Comparison of ENCODE assay signal across 8 cellular contexts in genomic region chr4:108620933-108621905, GRCh38. TPM values are rescaled to one million over a fixed set of nuclear protein-coding genes. Genes with fewer than 3 reads are reported as not detected.
DNase-seq lines count a peak whose midpoint lies in the region; ATAC-seq and TF ChIP-seq lines count a peak whose summit lies in the region.

No MANE protein-coding gene starts in this region.

- WGBS in hepatocyte (ENCODE audit: low lambda C conversion rate, missing lambda C conversion rate): 9% methylated on average over 23 of the region's 23 CpGs

- H3K27ac ChIP-seq in BLaER1 treated with 17β-estradiol and CSF1 and Interleukin-3, amounts not matched to agents 10 nM and 100 nM: peak overlapping the region; percentile 82 to 95 (median 92)
- peak overlapping the region; percentile 90 for H3K27ac ChIP-seq in HEK293 (ENCODE audit: extremely low read depth, low read depth, low read length)
- H3K27ac ChIP-seq in hepatocyte: peak overlapping the region; percentile 86

- intact Hi-C loops in activated CD4-positive, alpha-beta memory T cell treated with anti-CD3 and anti-CD28 coated beads for 36 hours (cut with micrococcal nuclease): loop anchor here (1.0 to 5.0 kb wide), 7 partner anchors 29 to 1576 kb away; partner anchors contain the start of genes HADH, OSTC and PAPSS1

- H3K36me3 ChIP-seq in BLaER1 treated with 17β-estradiol and CSF1 and Interleukin-3, amounts not matched to agents 10 nM and 100 nM: peaks cover 47 to 54% (median 51%) of the 10 kb centered on the region in 11 experiments
- H3K36me3 ChIP-seq in HEK293 (ENCODE audit: control insufficient read depth in 2 of 2, insufficient read depth in 1 of 2, low read length in 2 of 2) (peaks cover 23 to 55% of the 10 kb centered on the region in 2 experiments), hepatocyte (replicated peaks; ENCODE audit: insufficient read depth, low read depth) (peaks cover 15% of the 10 kb centered on the region)

- CTCF ChIA-PET in HEK293 (lab: Yijun Ruan, JAX): no interaction called here
- CTCF ChIA-PET in activated CD4-positive, alpha-beta memory T cell treated with anti-CD3 and anti-CD28 coated beads for 36 hours (lab: Charles Lee): interaction anchor here (1.5 to 2.1 kb wide), 2 partner anchors 602 kb away, joined by 5 to 6 read pairs; no protein-coding TSS in a partner anchor

- peak overlapping the region; percentile 76 to 93 (median 86) for H3K4me3 ChIP-seq in BLaER1 treated with 17β-estradiol and CSF1 and Interleukin-3, amounts not matched to agents 10 nM and 100 nM
- H3K4me3 ChIP-seq in HEK293 (ENCODE audit: low read depth, low read length): peak overlapping the region; percentile 84
- H3K4me3 ChIP-seq in hepatocyte: peak overlapping the region; percentile 70

- peak overlapping the region; percentile 90 to 97 (median 95) for H3K9ac ChIP-seq in BLaER1 treated with 17β-estradiol and CSF1 and Interleukin-3, amounts not matched to agents 10 nM and 100 nM

- H3K27ac Mint-ChIP-seq in activated CD4-positive, alpha-beta memory T cell treated with anti-CD3 and anti-CD28 coated beads for 36 hours: peak overlapping the region; percentile 95
- H3K27ac Mint-ChIP-seq in stimulated activated memory B cell treated with anti-CD40 and anti-IgM and Interleukin-4, amounts not matched to agents 10 μg/mL and 1 μg/mL and 100 μg/mL, for 72 hours: peak overlapping the region; percentile 97

- H4K20me1 ChIP-seq in BLaER1 treated with 17β-estradiol and CSF1 and Interleukin-3, amounts not matched to agents 10 nM and 100 nM: peaks cover 41 to 53% (median 51%) of the 10 kb centered on the region in 11 experiments
- peaks cover 41% of the 10 kb centered on the region for H4K20me1 ChIP-seq in hepatocyte (ENCODE audit: insufficient read depth, poor library complexity, severe bottlenecking)

- no peaks in the 10 kb centered on the region for H3K9me2 ChIP-seq in hepatocyte (replicated peaks; ENCODE audit: insufficient read depth)

- H3K9me3 ChIP-seq in BLaER1 treated with 17β-estradiol and CSF1 and Interleukin-3, amounts not matched to agents 10 nM and 100 nM (replicated peaks in 1 of 11): peaks cover 7 to 14% (median 11%) of the 10 kb centered on the region in 11 experiments
- no peaks in the 10 kb centered on the region for H3K9me3 ChIP-seq in HEK293 (ENCODE audit: control insufficient read depth, insufficient read depth, low read depth, low read length)
- peaks cover 2% of the 10 kb centered on the region for H3K9me3 ChIP-seq in hepatocyte (ENCODE audit: low read depth)

- TF ChIP-seq CTCF in HEK293 (tag by site-specific recombination; IDR thresholded peaks at IDR 0.05) (no peak), hepatocyte (IDR thresholded peaks at IDR 0.05; ENCODE audit: poor library complexity) (no peak)

- H3K27me3 ChIP-seq in BLaER1 treated with 17β-estradiol and CSF1 and Interleukin-3, amounts not matched to agents 10 nM and 100 nM: no peaks in the 10 kb centered on the region
- H3K27me3 ChIP-seq in hepatocyte: no peaks in the 10 kb centered on the region

- H3K27me3 Mint-ChIP-seq in activated CD4-positive, alpha-beta memory T cell treated with anti-CD3 and anti-CD28 coated beads for 36 hours: no peaks in the 10 kb centered on the region
- no peaks in the 10 kb centered on the region for H3K27me3 Mint-ChIP-seq in stimulated activated memory B cell treated with anti-CD40 and anti-IgM and Interleukin-4, amounts not matched to agents 10 μg/mL and 1 μg/mL and 100 μg/mL, for 72 hours

- H2AFZ ChIP-seq in hepatocyte: peak overlapping the region; percentile 26

- H3K4me3 Mint-ChIP-seq in activated CD4-positive, alpha-beta memory T cell treated with anti-CD3 and anti-CD28 coated beads for 36 hours: peak overlapping the region; percentile 88
- H3K4me3 Mint-ChIP-seq in stimulated activated memory B cell treated with anti-CD40 and anti-IgM and Interleukin-4, amounts not matched to agents 10 μg/mL and 1 μg/mL and 100 μg/mL, for 72 hours: peak overlapping the region; percentile 92

- peaks cover 51% of the 10 kb centered on the region for H3K4me1 Mint-ChIP-seq in activated CD4-positive, alpha-beta memory T cell treated with anti-CD3 and anti-CD28 coated beads for 36 hours (ENCODE audit: low read depth)
- H3K4me1 Mint-ChIP-seq in stimulated activated memory B cell treated with anti-CD40 and anti-IgM and Interleukin-4, amounts not matched to agents 10 μg/mL and 1 μg/mL and 100 μg/mL, for 72 hours: peaks cover 54% of the 10 kb centered on the region

- POLR2A ChIA-PET in HEK293 (lab: Yijun Ruan, JAX): interaction anchor here (0.8 to 2.0 kb wide), 4 partner anchors 9 to 29 kb away, joined by 3 to 7 read pairs (median 4); partner anchors contain the start of gene OSTC
- POLR2A ChIA-PET in activated CD4-positive, alpha-beta memory T cell treated with anti-CD3 and anti-CD28 coated beads for 36 hours (lab: Charles Lee): interaction anchor here (1.4 to 3.7 kb wide), 3 partner anchors 29 to 631 kb away, joined by 4 to 23 read pairs (median 4); partner anchors contain the start of genes LEF1 and OSTC

- H3K4me2 ChIP-seq in BLaER1 treated with 17β-estradiol and CSF1 and Interleukin-3, amounts not matched to agents 10 nM and 100 nM: peak overlapping the region; percentile 85 to 99 (median 93)
- peak overlapping the region; percentile 89 for H3K4me2 ChIP-seq in hepatocyte

- peaks cover 58% of the 10 kb centered on the region for H3K36me3 Mint-ChIP-seq in activated CD4-positive, alpha-beta memory T cell treated with anti-CD3 and anti-CD28 coated beads for 36 hours
- peaks cover 53% of the 10 kb centered on the region for H3K36me3 Mint-ChIP-seq in stimulated activated memory B cell treated with anti-CD40 and anti-IgM and Interleukin-4, amounts not matched to agents 10 μg/mL and 1 μg/mL and 100 μg/mL, for 72 hours

- peak; percentile 21 for ATAC-seq in stimulated activated memory B cell treated with anti-CD40 and anti-IgM and Interleukin-4, amounts not matched to agents 10 μg/mL and 1 μg/mL and 100 μg/mL, for 72 hours
- ATAC-seq in HG03196 (IDR thresholded peaks at IDR 0.05; ENCODE audit: unreplicated experiment) (no peak), GM21529 (IDR thresholded peaks at IDR 0.05; ENCODE audit: unreplicated experiment) (no peak)

- H3K79me2 ChIP-seq in hepatocyte: peaks cover 41% of the 10 kb centered on the region

- no peak for DNase-seq in activated CD4-positive, alpha-beta memory T cell treated with anti-CD3 and anti-CD28 coated beads for 36 hours
- DNase-seq in hepatocyte (ENCODE audit: low spot score): no peak
- DNase-seq in NCI-H2029 (lab: John Stamatoyannopoulos, UW): no peak

- peaks cover 3% of the 10 kb centered on the region for H3K9me3 Mint-ChIP-seq in activated CD4-positive, alpha-beta memory T cell treated with anti-CD3 and anti-CD28 coated beads for 36 hours
- H3K9me3 Mint-ChIP-seq in stimulated activated memory B cell treated with anti-CD40 and anti-IgM and Interleukin-4, amounts not matched to agents 10 μg/mL and 1 μg/mL and 100 μg/mL, for 72 hours: no peaks in the 10 kb centered on the region

- H3K4me1 ChIP-seq in BLaER1 treated with 17β-estradiol and CSF1 and Interleukin-3, amounts not matched to agents 10 nM and 100 nM: peaks cover 36 to 47% (median 40%) of the 10 kb centered on the region in 10 experiments
- no peaks in the 10 kb centered on the region for H3K4me1 ChIP-seq in HEK293 (ENCODE audit: control insufficient read depth, insufficient read depth, low read length)
- H3K4me1 ChIP-seq in hepatocyte (ENCODE audit: insufficient read depth): peaks cover 26% of the 10 kb centered on the region

TF ChIP-seq in HEK293, 187 proteins besides CTCF, POLR2A, EP300 and RAD21:
- TF ChIP-seq ZNF274 (IDR thresholded peaks at IDR 0.05; ENCODE audit: low read length) (no peak), ZNF274 (tag by site-specific recombination; IDR thresholded peaks at IDR 0.05; ENCODE audit: borderline replicate concordance) (no peak), ZNF76 (tag by site-specific recombination; IDR thresholded peaks at IDR 0.05; ENCODE audit: borderline replicate concordance, low read depth) (no peak), ZFP3 (tag by site-specific recombination; IDR thresholded peaks at IDR 0.05; ENCODE audit: low read depth) (no peak), YY2 (tag by site-specific recombination; IDR thresholded peaks at IDR 0.05) (no peak), ZNF354C (tag by site-specific recombination; IDR thresholded peaks at IDR 0.05; ENCODE audit: borderline replicate concordance, low read depth) (no peak), FEZF1 (tag by site-specific recombination; IDR thresholded peaks at IDR 0.05) (no peak), ZNF670 (tag by site-specific recombination; IDR thresholded peaks at IDR 0.05; ENCODE audit: low read depth) (no peak), ZBTB44 (tag by site-specific recombination; IDR thresholded peaks at IDR 0.05) (no peak), KLF10 (tag by site-specific recombination; IDR thresholded peaks at IDR 0.05) (no peak), ZNF133 (tag by site-specific recombination; IDR thresholded peaks at IDR 0.05) (no peak)

RNA-seq across cellular contexts. Expression of gene RPL34, which starts 0.8 kb away (rescaled TPM):
- 1,000 to 10,000 TPM; 1,653 to 1,658 TPM for total RNA-seq in activated CD4-positive, alpha-beta memory T cell treated with anti-CD3 and anti-CD28 coated beads for 36 hours
- total RNA-seq in hepatocyte: 1,213 and 1,669 TPM in 2 replicates
- 785 and 884 TPM in 2 replicates for polyA plus RNA-seq in hepatocyte

RNA-seq across cellular contexts. Expression of gene OSTC, which starts 29.2 kb away (rescaled TPM):
- 10 to 100 TPM; 74.3 to 76.6 TPM for total RNA-seq in activated CD4-positive, alpha-beta memory T cell treated with anti-CD3 and anti-CD28 coated beads for 36 hours
- 372 and 422 TPM in 2 replicates for total RNA-seq in hepatocyte
- 388 and 425 TPM in 2 replicates for polyA plus RNA-seq in hepatocyte
